ENCODE assay signal across 15 cellular contexts in genomic region chr10:101053516-101053915, GRCh38.
"Had no signal": no experiment of that assay in that cellular context is flagged by ENCODE, and none has a peak within 500 bp of the region (broad histone marks: within the 10 kb centered on the region; RNA-seq: fewer than 3 reads in every experiment).

No MANE protein-coding gene starts in this region.

- H3K9me3 Mint-ChIP-seq: activated CD4-positive, alpha-beta memory T cell treated with anti-CD3 and anti-CD28 coated beads for 36 hours; activated naive CD8-positive, alpha-beta T cell treated with anti-CD3 and anti-CD28 coated beads for 36 hours; activated T-cell treated with anti-CD3 and anti-CD28 coated beads, Interleukin-2, amount 50 U/mL, for 4 hours had no signal

- H3K4me3 Mint-ChIP-seq: activated CD4-positive, alpha-beta memory T cell treated with anti-CD3 and anti-CD28 coated beads for 36 hours; activated naive CD8-positive, alpha-beta T cell treated with anti-CD3 and anti-CD28 coated beads for 36 hours; activated T-cell treated with anti-CD3 and anti-CD28 coated beads, Interleukin-2, amount 50 U/mL, for 4 hours; naive B cell had no signal

- H3K27ac ChIP-seq: breast epithelium, esophagus squamous epithelium, lower lobe of right lung, transverse colon, VCaP had no signal

- H3K9me3 ChIP-seq: breast epithelium, esophagus squamous epithelium, lower lobe of right lung, transverse colon had no signal

- H3K4me3 ChIP-seq: breast epithelium, esophagus squamous epithelium, lower lobe of right lung, transverse colon had no signal

- H3K27ac Mint-ChIP-seq: activated CD4-positive, alpha-beta memory T cell treated with anti-CD3 and anti-CD28 coated beads for 36 hours; activated naive CD8-positive, alpha-beta T cell treated with anti-CD3 and anti-CD28 coated beads for 36 hours had no signal

- ATAC-seq: activated T-cell treated with anti-CD3 and anti-CD28 coated beads, Interleukin-2, amount 50 U/mL, for 4 hours; lower lobe of right lung had no signal

- H3K36me3 ChIP-seq: breast epithelium, esophagus squamous epithelium, lower lobe of right lung, transverse colon had no signal

- DNase-seq: activated CD4-positive, alpha-beta memory T cell treated with anti-CD3 and anti-CD28 coated beads for 36 hours; activated gamma-delta T cell; activated naive CD8-positive, alpha-beta T cell treated with anti-CD3 and anti-CD28 coated beads for 36 hours; activated T-cell treated with anti-CD3 and anti-CD28 coated beads, Interleukin-2, amount 50 U/mL, for 4 hours; esophagus squamous epithelium; hypothalamus; lower lobe of right lung; midbrain; naive B cell; small intestine; substantia nigra; T1000; transverse colon had no signal
